Comparison of ENCODE assay signal across 17 cellular contexts in genomic region chr12:112331891-112332290, GRCh38. TPM values are rescaled to one million over a fixed set of nuclear protein-coding genes. Genes with fewer than 3 reads are reported as not detected.
A peak's percentile ranks its signal among the peaks of the same experiment; 100 is the strongest.
DNase-seq lines count a peak whose midpoint lies in the region; ATAC-seq, FAIRE-seq and TF ChIP-seq lines count a peak whose summit lies in the region.
"Had no signal": no experiment of that assay in that cellular context is flagged by ENCODE, and none has a peak within 500 bp of the region (broad histone marks: within the 10 kb centered on the region; RNA-seq: fewer than 3 reads in every experiment).

No MANE protein-coding gene starts in this region.

- ATAC-seq in K562: no peak
- ATAC-seq in SK-N-SH treated with all-trans-retinoic acid at 6 μM for 48 hours: no peak

- H3K4me1 ChIP-seq in K562 (replicated peaks in 1 of 2; ENCODE audit: control insufficient read depth in 2 of 2, insufficient read depth in 2 of 2, low read length in 2 of 2): peaks cover 0 to 3% of the 10 kb centered on the region in 2 experiments; a peak in 1 of 5 replicates
- H3K4me1 ChIP-seq in CD8-positive, alpha-beta memory T cell (ENCODE audit: insufficient read depth, low read length): no peaks in the 10 kb centered on the region
- H3K4me1 ChIP-seq: Peyer's patch had no signal

- H3K27me3 ChIP-seq in K562 (ENCODE audit: control insufficient read depth in 2 of 2, insufficient read depth in 2 of 2, low read length in 2 of 2): no peaks in the 10 kb centered on the region
- no peaks in the 10 kb centered on the region for H3K27me3 ChIP-seq in CD8-positive, alpha-beta memory T cell (ENCODE audit: insufficient read depth, low read length, poor library complexity, severe bottlenecking)
- H3K27me3 ChIP-seq: Peyer's patch had no signal

- in situ Hi-C loops in K562 (cut with MboI): no loop called here
- in situ Hi-C loops in GM13976 (cut with MboI; ENCODE audit: low sequenced_read_pairs, unreplicated experiment): no loop called here

- no peak for FAIRE-seq in K562 (lab: Jason Lieb, UNC)
- FAIRE-seq: GM12891 had no signal

- H3K4me1 Mint-ChIP-seq in CD8-positive, alpha-beta memory T cell: peaks cover 7 to 20% (median 15%) of the 10 kb centered on the region in 3 donors

- no peaks in the 10 kb centered on the region for H3K27me3 Mint-ChIP-seq in CD8-positive, alpha-beta memory T cell
- H3K27me3 Mint-ChIP-seq: IgD-negative memory B cell had no signal

- no peaks in the 10 kb centered on the region for H3K36me3 ChIP-seq in K562 (ENCODE audit: control insufficient read depth, insufficient read depth, low read length)
- H3K36me3 ChIP-seq in CD8-positive, alpha-beta memory T cell (ENCODE audit: insufficient read depth, low read length): no peaks in the 10 kb centered on the region
- H3K36me3 ChIP-seq: Peyer's patch had no signal

- no peaks in the 10 kb centered on the region for H4K20me1 ChIP-seq in K562 (replicated peaks; ENCODE audit: control insufficient read depth, insufficient read depth, low read length)

- TF ChIP-seq CTCF in K562 (IDR thresholded peaks at IDR 0.05 in 2 of 3, conservative IDR thresholded peaks at IDR 0.05 in 1 of 3; ENCODE audit: insufficient read depth in 2 of 3, low read depth in 1 of 3, low read length in 3 of 3) (no peak), GM13976 (IDR thresholded peaks at IDR 0.05; ENCODE audit: borderline replicate concordance, control extremely low read depth, extremely low read depth, insufficient read depth, missing control alignments) (no peak)

- H3K27ac Mint-ChIP-seq in CD8-positive, alpha-beta memory T cell: no peak overlapping the region
- H3K27ac Mint-ChIP-seq: IgD-negative memory B cell had no signal

- CTCF ChIA-PET in K562 (lab: Yijun Ruan, JAX; ENCODE audit: low intra/inter-chr PET ratio): no interaction called here
- CTCF ChIA-PET in CD8-positive, alpha-beta memory T cell (lab: Charles Lee): no interaction called here

- POLR2A ChIA-PET in K562 (lab: Yijun Ruan, JAX): interaction anchor here (0.7 to 1.6 kb wide), 2 partner anchors 13 to 25 kb away, joined by 3 read pairs; no protein-coding TSS in a partner anchor
- POLR2A ChIA-PET in CD8-positive, alpha-beta memory T cell (lab: Charles Lee): no interaction called here

- no TSS peak for BruUV-seq in K562 (replicated peaks; lab: Mats Ljungman, UMichigan)

- H2AFZ ChIP-seq in K562 (ENCODE audit: low read depth, low read length): no peak overlapping the region
- H2AFZ ChIP-seq: GM23248 had no signal

- 65% methylated on average over 4 of the region's 4 CpGs for WGBS in K562 (ENCODE audit: insufficient coverage, low coverage, missing lambda C conversion rate)

- no peak for TF ChIP-seq RAD21 in K562 (CRISPR knock-in tag; conservative IDR thresholded peaks at IDR 0.05 in 1 of 2, IDR thresholded peaks at IDR 0.05 in 1 of 2)

- no peaks in the 10 kb centered on the region for H3K9me3 Mint-ChIP-seq in CD8-positive, alpha-beta memory T cell
- H3K9me3 Mint-ChIP-seq: CD14-positive monocyte, IgD-negative memory B cell had no signal

- no peak overlapping the region for H3K9ac ChIP-seq in K562 (ENCODE audit: insufficient read depth in 1 of 2, low read depth in 2 of 2, low read length in 2 of 2)
- H3K9ac ChIP-seq: GM23248 had no signal

- H3K4me2 ChIP-seq in K562 (ENCODE audit: insufficient read depth, low read length): no peak overlapping the region

- no peak overlapping the region for H3K4me3 ChIP-seq in K562
- no peak overlapping the region for H3K4me3 ChIP-seq in CD8-positive, alpha-beta memory T cell (ENCODE audit: low read length)
- H3K4me3 ChIP-seq: GM23248, Peyer's patch had no signal

- no peak overlapping the region for H3K27ac ChIP-seq in K562 (ENCODE audit: extremely low read depth, low read depth, low read length)
- H3K27ac ChIP-seq in CD8-positive, alpha-beta memory T cell (ENCODE audit: low read depth, low read length): no peak overlapping the region
- H3K27ac ChIP-seq: GM23248, Peyer's patch had no signal

- no peak for TF ChIP-seq EP300 in K562 (IDR thresholded peaks at IDR 0.05; ENCODE audit: low read length)

- TF ChIP-seq POLR2A in K562 (conservative IDR thresholded peaks at IDR 0.05): no peak

- H3K9me3 ChIP-seq in K562 (replicated peaks; ENCODE audit: control insufficient read depth, insufficient read depth, low read depth, low read length): no peaks in the 10 kb centered on the region
- no peaks in the 10 kb centered on the region for H3K9me3 ChIP-seq in CD8-positive, alpha-beta memory T cell (ENCODE audit: low read length)
- H3K9me3 ChIP-seq: Peyer's patch had no signal

- no peak overlapping the region for H3K4me3 Mint-ChIP-seq in CD8-positive, alpha-beta memory T cell
- H3K4me3 Mint-ChIP-seq: CD14-positive monocyte, IgD-negative memory B cell had no signal

- no peaks in the 10 kb centered on the region for H3K9me1 ChIP-seq in K562 (ENCODE audit: control insufficient read depth, insufficient read depth, low read length)

- DNase-seq in AML-193 (lab: John Stamatoyannopoulos, UW) (peak; percentile 13 to 17), Kasumi-1 (lab: John Stamatoyannopoulos, UW) (peak; percentile 73 to 77), OCI-M1 (lab: John Stamatoyannopoulos, UW) (peak; percentile 73), K562 (ENCODE audit: extremely low read depth in 1 of 4, low spot score in 3 of 4) (no peak), GM13976 (ENCODE audit: low spot score) (no peak), COR-L47 (lab: John Stamatoyannopoulos, UW) (no peak)
- no peak for DNase-seq in CD8-positive, alpha-beta memory T cell
- DNase-seq: Calu3, GM23248, NCI-H1930, NCI-H524 treated with DMSO at 0.1 percent for 48 hours, Peyer's patch, SHP77 had no signal

- H3K79me2 ChIP-seq in K562 (ENCODE audit: control insufficient read depth, insufficient read depth, low read length): peaks cover 13% of the 10 kb centered on the region

- intact Hi-C loops in K562 (cut with micrococcal nuclease): no loop called here

- H3K36me3 Mint-ChIP-seq in CD8-positive, alpha-beta memory T cell: peaks cover 0 to 3% (median 1%) of the 10 kb centered on the region in 3 donors
- H3K36me3 Mint-ChIP-seq: IgD-negative memory B cell had no signal

TF ChIP-seq in K562, 482 proteins besides CTCF, POLR2A, EP300 and RAD21 (continues in another document):
- TF ChIP-seq, protein P1, sequence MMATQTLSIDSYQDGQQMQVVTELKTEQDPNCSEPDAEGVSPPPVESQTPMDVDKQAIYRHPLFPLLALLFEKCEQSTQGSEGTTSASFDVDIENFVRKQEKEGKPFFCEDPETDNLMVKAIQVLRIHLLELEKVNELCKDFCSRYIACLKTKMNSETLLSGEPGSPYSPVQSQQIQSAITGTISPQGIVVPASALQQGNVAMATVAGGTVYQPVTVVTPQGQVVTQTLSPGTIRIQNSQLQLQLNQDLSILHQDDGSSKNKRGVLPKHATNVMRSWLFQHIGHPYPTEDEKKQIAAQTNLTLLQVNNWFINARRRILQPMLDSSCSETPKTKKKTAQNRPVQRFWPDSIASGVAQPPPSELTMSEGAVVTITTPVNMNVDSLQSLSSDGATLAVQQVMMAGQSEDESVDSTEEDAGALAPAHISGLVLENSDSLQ (IDR thresholded peaks at IDR 0.05): peak; percentile 14; the same call in 1 of the 2 replicates
- TF ChIP-seq KAT8 (IDR thresholded peaks at IDR 0.05; ENCODE audit: low read depth) (no peak), MEIS2 (IDR thresholded peaks at IDR 0.05; ENCODE audit: partially characterized antibody) (peak; percentile 28)

TF ChIP-seq in SK-N-SH treated with all-trans-retinoic acid at 6 μM for 48 hours, 23 proteins besides CTCF, POLR2A, EP300 and RAD21:
- TF ChIP-seq ARNTL (CRISPR knock-in tag; IDR thresholded peaks at IDR 0.05; ENCODE audit: borderline replicate concordance, low read depth): no peak
- no peak for TF ChIP-seq CSDC2 (CRISPR knock-in tag; IDR thresholded peaks at IDR 0.05)
- TF ChIP-seq ZNF565 (CRISPR knock-in tag; conservative IDR thresholded peaks at IDR 0.05; ENCODE audit: low read depth): no peak
TF ChIP-seq in SK-N-SH treated with all-trans-retinoic acid at 6 μM for 48 hours: peak in this region for 0.

RNA-seq across cellular contexts. Expression of gene HECTD4, which starts 50.3 kb away (rescaled TPM):
- 228 and 304 TPM in 2 replicates for total RNA-seq in K562 (2011; cell fraction: chromatin; rRNA removed; ENCODE audit: low replicate concordance)
- total RNA-seq in K562 (2011; cell fraction: nucleolus; rRNA removed): 113 and 121 TPM in 2 replicates
- 142 and 162 TPM in 2 replicates for total RNA-seq in K562 (2011; cell fraction: nucleoplasm; rRNA removed)
- total RNA-seq in K562 (2014; rRNA removed): 8.4 and 12.5 TPM in 2 replicates
- total RNA-seq in K562 (2014; rRNA removed; fragmentation: Illumina TruSeq; extraction: Trizol): 13.5 and 15.0 TPM in 2 replicates
- total RNA-seq in K562 (2015; rRNA removed; fragmentation: Illumina TruSeq; extraction: Trizol): 15.6 and 17.3 TPM in 2 replicates
- 25.2 and 33.3 TPM in 2 replicates for total RNA-seq in K562 (2021)
- 11.0 and 16.1 TPM in 2 replicates for polyA plus RNA-seq in K562 (2011; rRNA removed)
- 6.2 and 6.6 TPM in 2 replicates for polyA plus RNA-seq in K562 (2011; cell fraction: cytosol; rRNA removed)
- 57.5 and 62.2 TPM in 2 replicates for polyA plus RNA-seq in K562 (2011; cell fraction: nucleus; rRNA removed)
- 17.5 and 22.3 TPM in 2 replicates for polyA plus RNA-seq in K562 (2012)
- polyA plus RNA-seq in K562 (2014; fragmentation: Illumina TruSeq; extraction: Trizol): 13.6 and 14.6 TPM in 2 replicates
- 1 to 10 TPM; 3.5 to 4.5 TPM for polyA plus RNA-seq in K562 (2014; fragmentation: Nextera tagmentation; extraction: Ambion mirVana)
- polyA plus RNA-seq in K562 (2014; rRNA removed): 11.5 and 14.7 TPM in 2 replicates
- polyA minus RNA-seq in K562 (2011; rRNA and poly(A)+ RNA removed): 56.9 and 62.2 TPM in 2 replicates
- polyA minus RNA-seq in K562 (2011; cell fraction: cytosol; rRNA and poly(A)+ RNA removed): 24.2 and 31.3 TPM in 2 replicates
- polyA minus RNA-seq in K562 (2011; cell fraction: nucleus; rRNA and poly(A)+ RNA removed): 47.9 and 93.0 TPM in 2 replicates
- 10 to 100 TPM; 29.7 to 32.8 TPM for total RNA-seq in CD8-positive, alpha-beta memory T cell
- polyA plus RNA-seq in CD8-positive, alpha-beta memory T cell: 3.1 TPM

Comparison
In these comparisons a context has a peak if more than half of its experiments do, and no peak if none do; other contexts are left out.
1. DNase-seq: peak in AML-193 (2 of 2), Kasumi-1 (2 of 2) and OCI-M1 (single experiment); none in K562 (0 of 4), GM13976 (single experiment), CD8-positive, alpha-beta memory T cell (0 of 5) and COR-L47 (single experiment).